In the genomic region with DNA sequence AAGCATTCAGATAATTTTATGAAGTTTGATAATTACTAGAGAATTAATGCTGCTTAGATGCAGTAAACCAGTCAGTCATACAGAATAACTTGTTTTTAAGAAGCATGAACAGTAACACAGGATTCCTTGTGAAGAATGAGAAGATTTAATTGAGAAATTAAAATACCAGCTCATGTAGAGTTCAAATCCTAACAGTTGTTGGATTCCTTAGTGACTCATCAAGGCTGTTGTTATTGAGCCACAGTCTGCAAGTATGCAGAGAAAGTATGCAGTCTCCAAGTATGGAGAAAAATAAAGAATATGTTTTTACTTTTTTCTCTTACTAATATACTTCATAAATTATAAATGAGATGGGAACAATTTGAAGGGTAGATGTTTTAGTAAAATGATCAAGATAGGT, we compare ENCODE assay signal across 14 cellular contexts. TPM values are rescaled to one million over a fixed set of nuclear protein-coding genes. Genes with fewer than 3 reads are reported as not detected.
DNase-seq lines count a peak whose midpoint lies in the region; ATAC-seq, FAIRE-seq and TF ChIP-seq lines count a peak whose summit lies in the region.
"Had no signal": no experiment of that assay in that cellular context is flagged by ENCODE, and none has a peak within 500 bp of the region (broad histone marks: within the 10 kb centered on the region; RNA-seq: fewer than 3 reads in every experiment).

No MANE protein-coding gene starts in this region.

- TF ChIP-seq POLR2A in IMR-90 (IDR thresholded peaks at IDR 0.05; ENCODE audit: low read depth, low read length), result no peak

- peak overlapping the region; percentile 99 for H2BK5ac ChIP-seq in IMR-90 (ENCODE audit: low read depth, low read length, poor library complexity, severe bottlenecking)

- 0 out of 2 replicates have a peak overlapping the region, but pooled peaks have one; percentile 54 for H3K18ac ChIP-seq in IMR-90 (ENCODE audit: low read depth, low read length)

- POLR2A ChIA-PET in IMR-90 (lab: Charles Lee; ENCODE audit: unreplicated experiment), result no interaction called here

- H3K14ac ChIP-seq in IMR-90 (replicated peaks; ENCODE audit: low read depth, low read length), result no peak overlapping the region

- H3K4me3 ChIP-seq in IMR-90 (ENCODE audit: insufficient read depth, low read depth, low read length) (no peak overlapping the region), bronchial epithelial cell (ENCODE audit: low read depth, low read length) (no peak overlapping the region), mucosa of descending colon (no peak overlapping the region)
- H3K4me3 ChIP-seq: heart right ventricle had no signal

- H3K4me1 ChIP-seq in IMR-90 (ENCODE audit: control insufficient read depth, insufficient read depth, low read length) (peaks cover 12% of the 10 kb centered on the region), mucosa of descending colon (ENCODE audit: low read depth) (peaks cover 13% of the 10 kb centered on the region)

- intact Hi-C loops in IMR-90 (cut with micrococcal nuclease), result no loop called here
- intact Hi-C loops in mucosa of descending colon (cut with DNase I, micrococcal nuclease), result no loop called here

- no peaks in the 10 kb centered on the region; a peak in 1 of 4 replicates for H3K79me1 ChIP-seq in IMR-90 (ENCODE audit: low read depth in 1 of 2, low read length in 2 of 2)

- in situ Hi-C loops in IMR-90 (cut with MboI; ENCODE audit: low sequenced_read_pairs), result no loop called here

- H4K8ac ChIP-seq in IMR-90 (ENCODE audit: low read depth in 2 of 2, low read length in 2 of 2), result peak overlapping the region; percentile 51 to 92; a peak in 1 of 4 replicates

- CTCF ChIA-PET in IMR-90 (lab: Yijun Ruan, JAX), result interaction anchor here (0.6 kb wide), 1 partner anchor 980 kb away, joined by 4 read pairs; no protein-coding TSS in a partner anchor

- no peak overlapping the region for H2AK5ac ChIP-seq in IMR-90 (ENCODE audit: low read depth, low read length)

- DNase-seq in AG08395 (ENCODE audit: low spot score) (peak; percentile 82), IMR-90 (peak; percentile 82), bronchial epithelial cell (ENCODE audit: low read depth) (peak; percentile 71), kidney glomerular epithelial cell (lab: John Stamatoyannopoulos, UW) (peak; percentile 23), mucosa of descending colon (no peak)
- DNase-seq: CD4-positive, CD25-positive, alpha-beta regulatory T cell; heart right ventricle; Kasumi-1; NCI-H69; stimulated activated naive CD4-positive, alpha-beta T cell; T-helper 17 cell had no signal

- peak overlapping the region; percentile 94 for H2BK120ac ChIP-seq in IMR-90 (ENCODE audit: low read depth, low read length)

- 0 out of 2 replicates have a peak, but pooled peaks cover 6% of the 10 kb centered on the region for H3K9me1 ChIP-seq in IMR-90 (ENCODE audit: insufficient read depth, low read length)

- dilution Hi-C loops in IMR-90 (cut with HindIII; ENCODE audit: low sequenced_read_pairs, unreplicated experiment), result no loop called here

- TF ChIP-seq RAD21 in IMR-90 (IDR thresholded peaks at IDR 0.05; ENCODE audit: low read length), result no peak

- no peak overlapping the region for H2AFZ ChIP-seq in IMR-90 (replicated peaks; ENCODE audit: low read length, poor library complexity)

- H3K4me2 ChIP-seq in IMR-90 (ENCODE audit: low read depth, low read length), result 0 out of 2 replicates have a peak overlapping the region, but pooled peaks have one; percentile 46

- ATAC-seq in IMR-90 (ENCODE audit: low read depth) (peak; percentile 95), HG02938 (IDR thresholded peaks at IDR 0.05; ENCODE audit: unreplicated experiment) (no peak), GM21526 (IDR thresholded peaks at IDR 0.05; ENCODE audit: low FRiP score, unreplicated experiment) (no peak), mucosa of descending colon (no peak), HG03097 (IDR thresholded peaks at IDR 0.05; ENCODE audit: low FRiP score, unreplicated experiment) (no peak)
- ATAC-seq: heart right ventricle, T-helper 17 cell had no signal

- H3K4ac ChIP-seq in IMR-90 (ENCODE audit: low read depth, low read length), result peak overlapping the region; percentile 93

- no peak overlapping the region for H2AK9ac ChIP-seq in IMR-90 (replicated peaks; ENCODE audit: low read depth, low read length, poor library complexity)

- H4K20me1 ChIP-seq in IMR-90 (ENCODE audit: insufficient read depth, low read length), result no peaks in the 10 kb centered on the region

- H2BK20ac ChIP-seq in IMR-90 (ENCODE audit: low read depth, low read length), result no peak overlapping the region

- 0 out of 2 replicates have a peak overlapping the region, but pooled peaks have one; percentile 97 for H3K56ac ChIP-seq in IMR-90 (ENCODE audit: extremely low read depth, insufficient read depth, low read length)

- H3K9ac ChIP-seq in IMR-90 (ENCODE audit: low read depth, low read length), result no peak overlapping the region

- H3K27me3 ChIP-seq in IMR-90 (ENCODE audit: control insufficient read depth, insufficient read depth, low read length) (no peaks in the 10 kb centered on the region), bronchial epithelial cell (ENCODE audit: control insufficient read depth, insufficient read depth, low read length) (no peaks in the 10 kb centered on the region)
- H3K27me3 ChIP-seq: heart right ventricle had no signal

- no peak for FAIRE-seq in bronchial epithelial cell (lab: Jason Lieb, UNC)

- H3K27ac ChIP-seq in IMR-90 (ENCODE audit: insufficient read depth, low read length), result peak overlapping the region; percentile 100
- H3K27ac ChIP-seq: heart right ventricle had no signal

- no peak overlapping the region for H4K5ac ChIP-seq in IMR-90 (ENCODE audit: low read depth, low read length)

- peak overlapping the region; percentile 83; the same call in 1 of the 3 replicates for H2BK15ac ChIP-seq in IMR-90 (ENCODE audit: low read depth, low read length)

- BruUV-seq in IMR-90 (replicated peaks; lab: Mats Ljungman, UMichigan), result no TSS peak

- no peak overlapping the region for H4K91ac ChIP-seq in IMR-90 (ENCODE audit: insufficient read depth, low read depth, low read length)

- TF ChIP-seq CTCF in IMR-90 (conservative IDR thresholded peaks at IDR 0.05; ENCODE audit: low read depth, low read length) (no peak), bronchial epithelial cell (IDR thresholded peaks at IDR 0.05; ENCODE audit: insufficient read depth, low read length, severe bottlenecking) (no peak), mucosa of descending colon (IDR thresholded peaks at IDR 0.05) (no peak)

- H3K23ac ChIP-seq in IMR-90 (ENCODE audit: low read depth, low read length), result no peak overlapping the region

- H3K9me3 ChIP-seq in IMR-90 (ENCODE audit: control insufficient read depth, insufficient read depth, low read length), result peaks cover 2% of the 10 kb centered on the region
- no peaks in the 10 kb centered on the region for H3K9me3 ChIP-seq in mucosa of descending colon

- H3K36me3 ChIP-seq in IMR-90 (ENCODE audit: control insufficient read depth, insufficient read depth, low read length), result no peaks in the 10 kb centered on the region
- H3K36me3 ChIP-seq in bronchial epithelial cell (ENCODE audit: control insufficient read depth, insufficient read depth, low read length), result no peaks in the 10 kb centered on the region
- no peaks in the 10 kb centered on the region for H3K36me3 ChIP-seq in mucosa of descending colon (ENCODE audit: low read depth)

TF ChIP-seq in IMR-90, 13 proteins besides CTCF, POLR2A, EP300 and RAD21:
- peak; percentile 79 for TF ChIP-seq CEBPB (IDR thresholded peaks at IDR 0.05; ENCODE audit: low read depth, low read length)
- no peak for TF ChIP-seq BHLHE40 (IDR thresholded peaks at IDR 0.05; ENCODE audit: low read depth, low read length)
- no peak for TF ChIP-seq RFX5 (IDR thresholded peaks at IDR 0.05; ENCODE audit: low read depth, low read length)
- peak; percentile 85; the same call in 1 of the 2 replicates for TF ChIP-seq FOS (IDR thresholded peaks at IDR 0.05; ENCODE audit: low read depth, low read length)
TF ChIP-seq in IMR-90: peak in this region for 2.

RNA-seq across cellular contexts. Expression of gene CYP26C1, which starts 30.2 kb away (rescaled TPM):
- total RNA-seq in IMR-90 (2012; rRNA removed) (under 0.01 TPM in 1 of 2 replicates, not detected in the other), bronchial epithelial cell (under 0.01 TPM in 2 replicates), mucosa of descending colon (under 1 TPM in 2 of 3 donors, not detected in 1; 0.09 to 0.14 TPM)
- polyA plus RNA-seq in IMR-90 (2012; rRNA removed), result 0.01 and 0.02 TPM in 2 replicates
- 0.06 and 0.11 TPM in 2 replicates for polyA plus RNA-seq in IMR-90 (2012; cell fraction: cytosol; rRNA removed)
- 0.13 and 0.20 TPM in 2 replicates for polyA plus RNA-seq in IMR-90 (2012; cell fraction: nucleus; rRNA removed; ENCODE audit: low replicate concordance)
- total RNA-seq: CD4-positive, CD25-positive, alpha-beta regulatory T cell had no signal
- polyA plus RNA-seq: CD4-positive, CD25-positive, alpha-beta regulatory T cell; heart right ventricle had no signal

RNA-seq across cellular contexts. Expression of gene CYP26A1, which starts 43.3 kb away (rescaled TPM):
- not detected in 2 replicates for total RNA-seq in IMR-90 (2012; rRNA removed)
- 0.15 TPM in 1 of 2 replicates, not detected in the other for polyA plus RNA-seq in IMR-90 (2012; rRNA removed)
- polyA plus RNA-seq in IMR-90 (2012; cell fraction: cytosol; rRNA removed), result 0.06 and 0.07 TPM in 2 replicates
- polyA plus RNA-seq in IMR-90 (2012; cell fraction: nucleus; rRNA removed; ENCODE audit: low replicate concordance), result 0.37 and 0.38 TPM in 2 replicates
- not detected in 2 replicates for total RNA-seq in bronchial epithelial cell
- total RNA-seq in mucosa of descending colon, result not detected
- total RNA-seq: CD4-positive, CD25-positive, alpha-beta regulatory T cell; heart right ventricle; T-helper 17 cell had no signal
- polyA plus RNA-seq: CD4-positive, CD25-positive, alpha-beta regulatory T cell; heart right ventricle had no signal

Comparison
In these comparisons a context has a peak if more than half of its experiments do, and no peak if none do; other contexts are left out.
1. DNase-seq: peak in AG08395 (single experiment), IMR-90 (single experiment), bronchial epithelial cell (single experiment) and kidney glomerular epithelial cell (single experiment); none in mucosa of descending colon (0 of 3).